27 cellular contexts compared by ENCODE assay signal in the genomic region with DNA sequence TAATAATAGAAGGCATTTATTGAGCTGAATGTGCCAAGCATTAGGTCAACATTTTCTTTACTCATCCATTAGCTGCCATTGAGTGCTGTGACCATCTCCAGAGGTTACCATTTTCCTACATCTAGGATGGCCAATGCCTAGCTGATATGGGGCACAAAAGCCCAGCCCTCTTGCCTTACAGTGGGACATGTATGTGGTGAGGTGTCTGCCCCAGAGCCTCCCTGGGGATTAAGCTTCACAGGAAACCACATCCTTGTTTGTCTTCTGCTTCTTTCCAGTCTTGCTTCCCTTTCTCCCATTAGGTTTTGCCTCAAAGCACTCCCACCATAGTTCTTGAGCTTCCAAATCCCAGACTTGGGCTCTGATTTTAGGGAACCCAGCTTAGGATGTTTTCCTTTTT.
"Had no signal": no experiment of that assay in that cellular context is flagged by ENCODE, and none has a peak within 500 bp of the region (broad histone marks: within the 10 kb centered on the region; RNA-seq: fewer than 3 reads in every experiment).

No MANE protein-coding gene starts in this region.

- H3K4me2 ChIP-seq: SK-N-SH had no signal

- H3K36me3 ChIP-seq: brain microvascular endothelial cell, cardiac muscle cell, Peyer's patch, SJCRH30 had no signal

- H3K4me3 Mint-ChIP-seq: activated CD4-positive, alpha-beta memory T cell treated with anti-CD3 and anti-CD28 coated beads, Interleukin-2, amount 10 ng/mL, durations not matched to agents 7 days and 5 days; activated CD4-positive, alpha-beta T cell treated with anti-CD3 and anti-CD28 coated beads, Interleukin-2, amount 10 ng/mL, durations not matched to agents 7 days and 5 days; activated naive CD4-positive, alpha-beta T cell treated with anti-CD3 and anti-CD28 coated beads, Interleukin-2, amount 10 ng/mL, durations not matched to agents 7 days and 5 days; activated naive CD8-positive, alpha-beta T cell treated with anti-CD3 and anti-CD28 coated beads for 36 hours; activated T-helper 17 cell treated with anti-CD3 and anti-CD28 coated beads, Interleukin-2, amount 50 U/mL, for 72 hours had no signal

- H3K9ac ChIP-seq: SK-N-SH had no signal

- H3K27ac ChIP-seq: brain microvascular endothelial cell, cardiac muscle cell, Peyer's patch, RWPE1, SJCRH30, VCaP had no signal

- H3K27me3 ChIP-seq: brain microvascular endothelial cell, cardiac muscle cell, Peyer's patch had no signal

- H3K4me3 ChIP-seq: cardiac muscle cell, Peyer's patch, SJCRH30 had no signal

- DNase-seq: activated CD4-positive, alpha-beta memory T cell treated with anti-CD3 and anti-CD28 coated beads, Interleukin-2, amount 10 ng/mL, durations not matched to agents 7 days and 5 days; activated CD4-positive, alpha-beta T cell treated with anti-CD3 and anti-CD28 coated beads, Interleukin-2, amount 10 ng/mL, durations not matched to agents 7 days and 5 days; activated CD4-positive, CD25-positive, alpha-beta regulatory T cell; activated gamma-delta T cell treated with Interleukin-2 at 50 U/mL for 16 hours; activated naive CD4-positive, alpha-beta T cell treated with anti-CD3 and anti-CD28 coated beads, Interleukin-2, amount 10 ng/mL, durations not matched to agents 7 days and 5 days; activated naive CD8-positive, alpha-beta T cell treated with anti-CD3 and anti-CD28 coated beads for 36 hours; activated T-cell treated with anti-CD3 and anti-CD28 coated beads for 4 hours; activated T-cell treated with anti-CD3 and anti-CD28 coated beads, Interleukin-2, amount 50 U/mL, for 48 hours; brain microvascular endothelial cell; cerebellar nuclear complex; NCI-H1048; NCI-H146; NCI-H187 treated with DMSO at 0.1 percent for 48 hours; NCI-H2107; NCI-H345; NCI-H510A; NCI-H526 treated with DMSO at 0.1 percent for 48 hours; Peyer's patch; Right ventricle myocardium superior; SJCRH30; SK-N-SH; T-helper 1 cell had no signal

- ATAC-seq: activated T-helper 17 cell treated with anti-CD3 and anti-CD28 coated beads, Interleukin-2, amount 50 U/mL, for 72 hours had no signal

- H3K4me1 ChIP-seq: Peyer's patch, SJCRH30 had no signal

- H3K36me3 Mint-ChIP-seq: activated naive CD4-positive, alpha-beta T cell treated with anti-CD3 and anti-CD28 coated beads, Interleukin-2, amount 10 ng/mL, durations not matched to agents 7 days and 5 days; activated naive CD8-positive, alpha-beta T cell treated with anti-CD3 and anti-CD28 coated beads for 36 hours had no signal

- H3K27me3 Mint-ChIP-seq: activated CD4-positive, alpha-beta memory T cell treated with anti-CD3 and anti-CD28 coated beads, Interleukin-2, amount 10 ng/mL, durations not matched to agents 7 days and 5 days; activated CD4-positive, alpha-beta T cell treated with anti-CD3 and anti-CD28 coated beads, Interleukin-2, amount 10 ng/mL, durations not matched to agents 7 days and 5 days; activated naive CD4-positive, alpha-beta T cell treated with anti-CD3 and anti-CD28 coated beads, Interleukin-2, amount 10 ng/mL, durations not matched to agents 7 days and 5 days had no signal

- H3K9me3 Mint-ChIP-seq: activated CD4-positive, alpha-beta memory T cell treated with anti-CD3 and anti-CD28 coated beads, Interleukin-2, amount 10 ng/mL, durations not matched to agents 7 days and 5 days; activated CD4-positive, alpha-beta T cell treated with anti-CD3 and anti-CD28 coated beads, Interleukin-2, amount 10 ng/mL, durations not matched to agents 7 days and 5 days; activated naive CD4-positive, alpha-beta T cell treated with anti-CD3 and anti-CD28 coated beads, Interleukin-2, amount 10 ng/mL, durations not matched to agents 7 days and 5 days; activated naive CD8-positive, alpha-beta T cell treated with anti-CD3 and anti-CD28 coated beads for 36 hours; activated T-helper 17 cell treated with anti-CD3 and anti-CD28 coated beads, Interleukin-2, amount 50 U/mL, for 72 hours had no signal

- FAIRE-seq: colon had no signal

- H3K9me3 ChIP-seq: Peyer's patch, SJCRH30, SK-N-SH had no signal

- H3K4me1 Mint-ChIP-seq: activated CD4-positive, alpha-beta memory T cell treated with anti-CD3 and anti-CD28 coated beads, Interleukin-2, amount 10 ng/mL, durations not matched to agents 7 days and 5 days; activated CD4-positive, alpha-beta T cell treated with anti-CD3 and anti-CD28 coated beads, Interleukin-2, amount 10 ng/mL, durations not matched to agents 7 days and 5 days; activated naive CD4-positive, alpha-beta T cell treated with anti-CD3 and anti-CD28 coated beads, Interleukin-2, amount 10 ng/mL, durations not matched to agents 7 days and 5 days; activated naive CD8-positive, alpha-beta T cell treated with anti-CD3 and anti-CD28 coated beads for 36 hours; activated T-helper 17 cell treated with anti-CD3 and anti-CD28 coated beads, Interleukin-2, amount 50 U/mL, for 72 hours had no signal

- H3K27ac Mint-ChIP-seq: activated CD4-positive, alpha-beta memory T cell treated with anti-CD3 and anti-CD28 coated beads, Interleukin-2, amount 10 ng/mL, durations not matched to agents 7 days and 5 days; activated CD4-positive, alpha-beta T cell treated with anti-CD3 and anti-CD28 coated beads, Interleukin-2, amount 10 ng/mL, durations not matched to agents 7 days and 5 days; activated naive CD4-positive, alpha-beta T cell treated with anti-CD3 and anti-CD28 coated beads, Interleukin-2, amount 10 ng/mL, durations not matched to agents 7 days and 5 days; activated naive CD8-positive, alpha-beta T cell treated with anti-CD3 and anti-CD28 coated beads for 36 hours; activated T-helper 17 cell treated with anti-CD3 and anti-CD28 coated beads, Interleukin-2, amount 50 U/mL, for 72 hours had no signal
